In the genomic region with DNA sequence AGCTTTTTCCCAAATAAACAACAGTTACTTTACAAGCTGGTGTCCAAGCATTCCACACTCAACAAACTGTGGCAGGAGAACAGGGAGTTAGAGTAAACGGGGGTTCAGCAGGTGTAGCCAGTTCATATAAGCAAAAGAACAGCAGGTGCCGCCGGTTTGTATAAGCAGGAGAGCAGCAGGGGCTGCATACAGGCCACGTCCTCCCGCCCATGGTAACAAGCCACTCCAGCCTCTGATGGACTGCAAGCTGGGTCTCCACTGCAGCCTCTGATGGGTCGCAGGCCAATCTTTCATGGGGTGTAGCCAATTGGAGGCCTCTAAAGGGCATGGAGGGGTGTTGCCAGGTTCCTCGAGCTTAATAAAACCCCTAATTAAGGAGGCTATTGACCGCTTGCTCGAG, we compare ENCODE assay signal across 29 cellular contexts.
"Had no signal": no experiment of that assay in that cellular context is flagged by ENCODE, and none has a peak within 500 bp of the region (broad histone marks: within the 10 kb centered on the region; RNA-seq: fewer than 3 reads in every experiment).

No MANE protein-coding gene starts in this region.

- H3K9me3 ChIP-seq: adrenal gland, body of pancreas, gastroesophageal sphincter had no signal

- ATAC-seq: activated naive CD8-positive, alpha-beta T cell treated with anti-CD3 and anti-CD28 coated beads, Interleukin-2, amount 50 U/mL, for 24 hours; body of pancreas; gastroesophageal sphincter; WTC11 had no signal

- DNase-seq: activated CD4-positive, alpha-beta memory T cell treated with anti-CD3 and anti-CD28 coated beads, Interleukin-2, amount 10 ng/mL, durations not matched to agents 7 days and 5 days; activated CD4-positive, alpha-beta T cell treated with anti-CD3 and anti-CD28 coated beads for 1 hour; activated CD4-positive, alpha-beta T cell treated with anti-CD3 and anti-CD28 coated beads for 4 hours; activated CD4-positive, alpha-beta T cell treated with anti-CD3 and anti-CD28 coated beads, Interleukin-2, amount 10 ng/mL, durations not matched to agents 7 days and 5 days; activated CD4-positive, alpha-beta T cell treated with anti-CD3 and anti-CD28 coated beads, Interleukin-2, amount 50 U/mL, for 4 hours; activated effector memory CD4-positive, alpha-beta T cell treated with anti-CD3 and anti-CD28 coated beads, Interleukin-2, amount 50 U/mL, for 16 hours; activated naive CD4-positive, alpha-beta T cell treated with anti-CD3 and anti-CD28 coated beads for 36 hours; activated naive CD8-positive, alpha-beta T cell treated with anti-CD3 and anti-CD28 coated beads for 36 hours; activated naive CD8-positive, alpha-beta T cell treated with anti-CD3 and anti-CD28 coated beads, Interleukin-2, amount 50 U/mL, for 24 hours; activated T-cell treated with anti-CD3 and anti-CD28 coated beads, Interleukin-2, amount 50 U/mL, for 1 hour; activated T-cell treated with anti-CD3 and anti-CD28 coated beads, Interleukin-2, amount 50 U/mL, for 48 hours; adrenal gland; amygdala; aorta; body of pancreas; caudate nucleus; effector CD8-positive, alpha-beta T cell; esophagus squamous epithelium; foreskin melanocyte; T-helper 2 cell had no signal

- H3K27me3 Mint-ChIP-seq: activated CD4-positive, alpha-beta memory T cell treated with anti-CD3 and anti-CD28 coated beads, Interleukin-2, amount 10 ng/mL, durations not matched to agents 7 days and 5 days; activated CD4-positive, alpha-beta T cell treated with anti-CD3 and anti-CD28 coated beads, Interleukin-2, amount 10 ng/mL, durations not matched to agents 7 days and 5 days; activated naive CD4-positive, alpha-beta T cell treated with anti-CD3 and anti-CD28 coated beads, Interleukin-2, amount 50 U/mL, for 24 hours; activated naive CD8-positive, alpha-beta T cell treated with anti-CD3 and anti-CD28 coated beads, Interleukin-2, amount 50 U/mL, for 24 hours had no signal

- H3K27me3 ChIP-seq: adrenal gland, body of pancreas, esophagus squamous epithelium had no signal

- H3K4me3 Mint-ChIP-seq: activated CD4-positive, alpha-beta memory T cell treated with anti-CD3 and anti-CD28 coated beads, Interleukin-2, amount 10 ng/mL, durations not matched to agents 7 days and 5 days; activated CD4-positive, alpha-beta T cell treated with anti-CD3 and anti-CD28 coated beads, Interleukin-2, amount 10 ng/mL, durations not matched to agents 7 days and 5 days; activated naive CD4-positive, alpha-beta T cell treated with anti-CD3 and anti-CD28 coated beads for 36 hours; activated naive CD4-positive, alpha-beta T cell treated with anti-CD3 and anti-CD28 coated beads, Interleukin-2, amount 50 U/mL, for 24 hours; activated naive CD8-positive, alpha-beta T cell treated with anti-CD3 and anti-CD28 coated beads for 36 hours; activated naive CD8-positive, alpha-beta T cell treated with anti-CD3 and anti-CD28 coated beads, Interleukin-2, amount 50 U/mL, for 24 hours; activated T-helper 1 cell treated with anti-CD3 and anti-CD28 coated beads, Interleukin-12 subunit alpha, Interleukin-12 subunit beta, Interleukin-2, Interleukin-4 antibody, amounts not matched to agents 30 ng/mL and 10 ng/mL and 1 ng/mL, durations not matched to agents 14 hours and 24 hours and 36 hours; WTC11 had no signal

- H3K27ac Mint-ChIP-seq: activated CD4-positive, alpha-beta memory T cell treated with anti-CD3 and anti-CD28 coated beads, Interleukin-2, amount 10 ng/mL, durations not matched to agents 7 days and 5 days; activated CD4-positive, alpha-beta T cell treated with anti-CD3 and anti-CD28 coated beads, Interleukin-2, amount 10 ng/mL, durations not matched to agents 7 days and 5 days; activated naive CD4-positive, alpha-beta T cell treated with anti-CD3 and anti-CD28 coated beads for 36 hours; activated naive CD4-positive, alpha-beta T cell treated with anti-CD3 and anti-CD28 coated beads, Interleukin-2, amount 50 U/mL, for 24 hours; activated naive CD8-positive, alpha-beta T cell treated with anti-CD3 and anti-CD28 coated beads for 36 hours; activated naive CD8-positive, alpha-beta T cell treated with anti-CD3 and anti-CD28 coated beads, Interleukin-2, amount 50 U/mL, for 24 hours; activated T-helper 1 cell treated with anti-CD3 and anti-CD28 coated beads, Interleukin-12 subunit alpha, Interleukin-12 subunit beta, Interleukin-2, Interleukin-4 antibody, amounts not matched to agents 30 ng/mL and 10 ng/mL and 1 ng/mL, durations not matched to agents 14 hours and 24 hours and 36 hours; activated T-helper 2 cell treated with anti-CD3 and anti-CD28 coated beads, Interferon-gamma antibody, Interleukin-2, Interleukin-4, amounts not matched to agents 10 μg/mL and 5 μg/mL and 100 μg/mL, durations not matched to agents 14 hours and 24 hours and 36 hours; WTC11 had no signal

- H3K4me1 Mint-ChIP-seq: activated CD4-positive, alpha-beta memory T cell treated with anti-CD3 and anti-CD28 coated beads, Interleukin-2, amount 10 ng/mL, durations not matched to agents 7 days and 5 days; activated CD4-positive, alpha-beta T cell treated with anti-CD3 and anti-CD28 coated beads, Interleukin-2, amount 10 ng/mL, durations not matched to agents 7 days and 5 days; activated naive CD4-positive, alpha-beta T cell treated with anti-CD3 and anti-CD28 coated beads, Interleukin-2, amount 50 U/mL, for 24 hours; activated naive CD8-positive, alpha-beta T cell treated with anti-CD3 and anti-CD28 coated beads for 36 hours; activated naive CD8-positive, alpha-beta T cell treated with anti-CD3 and anti-CD28 coated beads, Interleukin-2, amount 50 U/mL, for 24 hours; WTC11 had no signal

- FAIRE-seq: colon, endometrium, endothelial cell of umbilical vein had no signal

- H3K36me3 Mint-ChIP-seq: activated naive CD4-positive, alpha-beta T cell treated with anti-CD3 and anti-CD28 coated beads, Interleukin-2, amount 50 U/mL, for 24 hours; activated naive CD8-positive, alpha-beta T cell treated with anti-CD3 and anti-CD28 coated beads for 36 hours had no signal

- H3K4me3 ChIP-seq: adrenal gland, body of pancreas, esophagus squamous epithelium, gastroesophageal sphincter had no signal

- H3K27ac ChIP-seq: adrenal gland, body of pancreas, epithelial cell of prostate, esophagus squamous epithelium, gastroesophageal sphincter had no signal

- H3K4me1 ChIP-seq: adrenal gland, body of pancreas, esophagus squamous epithelium, gastroesophageal sphincter had no signal

- H3K36me3 ChIP-seq: adrenal gland, esophagus squamous epithelium, gastroesophageal sphincter had no signal

- H3K9me3 Mint-ChIP-seq: activated CD4-positive, alpha-beta memory T cell treated with anti-CD3 and anti-CD28 coated beads, Interleukin-2, amount 10 ng/mL, durations not matched to agents 7 days and 5 days; activated CD4-positive, alpha-beta T cell treated with anti-CD3 and anti-CD28 coated beads, Interleukin-2, amount 10 ng/mL, durations not matched to agents 7 days and 5 days; activated naive CD4-positive, alpha-beta T cell treated with anti-CD3 and anti-CD28 coated beads for 36 hours; activated naive CD4-positive, alpha-beta T cell treated with anti-CD3 and anti-CD28 coated beads, Interleukin-2, amount 50 U/mL, for 24 hours; activated naive CD8-positive, alpha-beta T cell treated with anti-CD3 and anti-CD28 coated beads for 36 hours; activated naive CD8-positive, alpha-beta T cell treated with anti-CD3 and anti-CD28 coated beads, Interleukin-2, amount 50 U/mL, for 24 hours; activated T-helper 1 cell treated with anti-CD3 and anti-CD28 coated beads, Interleukin-12 subunit alpha, Interleukin-12 subunit beta, Interleukin-2, Interleukin-4 antibody, amounts not matched to agents 30 ng/mL and 10 ng/mL and 1 ng/mL, durations not matched to agents 14 hours and 24 hours and 36 hours; activated T-helper 2 cell treated with anti-CD3 and anti-CD28 coated beads, Interferon-gamma antibody, Interleukin-2, Interleukin-4, amounts not matched to agents 10 μg/mL and 5 μg/mL and 100 μg/mL, durations not matched to agents 14 hours and 24 hours and 36 hours had no signal
